In genomic region chr14:60815371-60815770, GRCh38 we compare ENCODE assay signal across 9 cellular contexts.
DNase-seq lines count a peak whose midpoint lies in the region; ATAC-seq and TF ChIP-seq lines count a peak whose summit lies in the region.
"Had no signal": no experiment of that assay in that cellular context is flagged by ENCODE, and none has a peak within 500 bp of the region (broad histone marks: within the 10 kb centered on the region; RNA-seq: fewer than 3 reads in every experiment).

No MANE protein-coding gene starts in this region.

- in situ Hi-C loops in mammary epithelial cell (cut with MboI; ENCODE audit: low sequenced_read_pairs in 2 of 2) = no loop called here

- WGBS in heart left ventricle, 4 donors = 96 to 98% (median 97%) methylated on average over 4 of the region's 4 CpGs
- WGBS in mammary epithelial cell (ENCODE audit: low coverage, missing lambda C conversion rate) = 94% methylated on average over 4 of the region's 4 CpGs

- H3K4me3 ChIP-seq in GM12865 (ENCODE audit: low read depth, low read length) (no peak overlapping the region), heart left ventricle (no peak overlapping the region), mammary epithelial cell (replicated peaks in 1 of 3; ENCODE audit: insufficient read depth in 1 of 3, low read depth in 2 of 3, low read length in 3 of 3) (no peak overlapping the region)

- no peaks in the 10 kb centered on the region for H3K79me2 ChIP-seq in mammary epithelial cell (ENCODE audit: insufficient read depth, low read length)

- H3K36me3 Mint-ChIP-seq in activated naive CD4-positive, alpha-beta T cell treated with anti-CD3 and anti-CD28 coated beads, Interleukin-2, amount 50 U/mL, for 72 hours = peaks cover 13 to 14% of the 10 kb centered on the region in 2 donors

- TF ChIP-seq CTCF in GM12865 (IDR thresholded peaks at IDR 0.05; ENCODE audit: insufficient read depth, low read depth, low read length, missing control alignments) = no peak
- no peak for TF ChIP-seq CTCF in heart left ventricle (IDR thresholded peaks at IDR 0.05)
- no peak for TF ChIP-seq CTCF in mammary epithelial cell (conservative IDR thresholded peaks at IDR 0.05 in 1 of 2, IDR thresholded peaks at IDR 0.05 in 1 of 2; ENCODE audit: extremely low read depth in 1 of 2, insufficient read depth in 1 of 2, low read depth in 1 of 2, low read length in 2 of 2)

- no peaks in the 10 kb centered on the region for H3K27me3 ChIP-seq in heart left ventricle
- no peaks in the 10 kb centered on the region for H3K27me3 ChIP-seq in mammary epithelial cell (ENCODE audit: insufficient read depth, low read length)

- TF ChIP-seq POLR2A in heart left ventricle (IDR thresholded peaks at IDR 0.05) = no peak

- H3K4me1 ChIP-seq in heart left ventricle = no peaks in the 10 kb centered on the region
- peaks cover 2% of the 10 kb centered on the region for H3K4me1 ChIP-seq in mammary epithelial cell (ENCODE audit: insufficient read depth, low read length)

- no peak overlapping the region for H3K27ac ChIP-seq in heart left ventricle
- H3K27ac ChIP-seq in mammary epithelial cell (ENCODE audit: insufficient read depth, low read depth, low read length) = no peak overlapping the region

- ATAC-seq in GM19463 (IDR thresholded peaks at IDR 0.05; ENCODE audit: unreplicated experiment) = peak; percentile 96
- ATAC-seq in HG03095 (IDR thresholded peaks at IDR 0.05; ENCODE audit: unreplicated experiment) = peak; percentile 90
- no peak for ATAC-seq in activated naive CD4-positive, alpha-beta T cell treated with anti-CD3 and anti-CD28 coated beads, Interleukin-2, amount 50 U/mL, for 72 hours
- no peak for ATAC-seq in heart left ventricle

- no peaks in the 10 kb centered on the region for H4K20me1 ChIP-seq in mammary epithelial cell (ENCODE audit: insufficient read depth, low read length)

- no peaks in the 10 kb centered on the region for H3K9me3 Mint-ChIP-seq in activated naive CD4-positive, alpha-beta T cell treated with anti-CD3 and anti-CD28 coated beads, Interleukin-2, amount 50 U/mL, for 72 hours
- H3K9me3 Mint-ChIP-seq: activated naive CD8-positive, alpha-beta T cell treated with anti-CD3 and anti-CD28 coated beads for 36 hours had no signal

- DNase-seq in GM12865 (ENCODE audit: low read depth) = peak; percentile 70
- DNase-seq in NCI-H69 (lab: John Stamatoyannopoulos, UW) = peak; percentile 11
- no peak for DNase-seq in activated naive CD4-positive, alpha-beta T cell treated with anti-CD3 and anti-CD28 coated beads, Interleukin-2, amount 50 U/mL, for 72 hours (ENCODE audit: low spot score in 2 of 2)
- DNase-seq in NCI-H526 treated with DMSO at 0.1 percent for 48 hours (lab: John Stamatoyannopoulos, UW) = no peak
- no peak for DNase-seq in heart left ventricle
- DNase-seq in mammary epithelial cell = no peak
- DNase-seq: activated naive CD8-positive, alpha-beta T cell treated with anti-CD3 and anti-CD28 coated beads for 36 hours had no signal

- dilution Hi-C loops in mammary epithelial cell (cut with HindIII; ENCODE audit: low sequenced_read_pairs) = no loop called here

- H3K4me2 ChIP-seq in mammary epithelial cell (ENCODE audit: insufficient read depth, low read depth, low read length) = no peak overlapping the region

- H3K36me3 ChIP-seq in heart left ventricle (peaks cover 0 to 49% (median 20%) of the 10 kb centered on the region in 9 donors), mammary epithelial cell (ENCODE audit: insufficient read depth, low read length) (peaks cover 2% of the 10 kb centered on the region)

- no peak overlapping the region for H3K27ac Mint-ChIP-seq in activated naive CD4-positive, alpha-beta T cell treated with anti-CD3 and anti-CD28 coated beads, Interleukin-2, amount 50 U/mL, for 72 hours
- H3K27ac Mint-ChIP-seq: activated naive CD8-positive, alpha-beta T cell treated with anti-CD3 and anti-CD28 coated beads for 36 hours had no signal

- CTCF ChIA-PET in mammary epithelial cell (lab: Charles Lee; ENCODE audit: low non-redundant PET) = no interaction called here

- H3K9ac ChIP-seq in mammary epithelial cell (ENCODE audit: insufficient read depth, low read length) = no peak overlapping the region

- intact Hi-C loops in heart left ventricle (cut with DNase I) = no loop called here
- intact Hi-C loops in mammary epithelial cell (cut with micrococcal nuclease) = no loop called here

- H2AFZ ChIP-seq in mammary epithelial cell (ENCODE audit: low read depth, low read length) = no peak overlapping the region

- H3K9me3 ChIP-seq in heart left ventricle = no peaks in the 10 kb centered on the region
- H3K9me3 ChIP-seq in mammary epithelial cell (replicated peaks; ENCODE audit: insufficient read depth, low read length) = no peaks in the 10 kb centered on the region

- BruUV-seq in mammary epithelial cell (replicated peaks; lab: Mats Ljungman, UMichigan) = no TSS peak

Comparison
In these comparisons a context has a peak if more than half of its experiments do, and no peak if none do; other contexts are left out.
1. DNase-seq: peak in GM12865 (single experiment) and NCI-H69 (single experiment); none in activated naive CD4-positive, alpha-beta T cell treated with anti-CD3 and anti-CD28 coated beads, Interleukin-2, amount 50 U/mL, for 72 hours (0 of 2), NCI-H526 treated with DMSO at 0.1 percent for 48 hours (single experiment), heart left ventricle (0 of 5) and mammary epithelial cell (single experiment).
2. ATAC-seq: peak in GM19463 (single experiment) and HG03095 (single experiment); none in activated naive CD4-positive, alpha-beta T cell treated with anti-CD3 and anti-CD28 coated beads, Interleukin-2, amount 50 U/mL, for 72 hours (0 of 2) and heart left ventricle (0 of 4).